In genomic region chr6:36734486-36735060, GRCh38 we compare ENCODE assay signal across 9 cellular contexts. TPM values are rescaled to one million over a fixed set of nuclear protein-coding genes. Genes with fewer than 3 reads are reported as not detected.
DNase-seq lines count a peak whose midpoint lies in the region; ATAC-seq and TF ChIP-seq lines count a peak whose summit lies in the region.
"Had no signal": no experiment of that assay in that cellular context is flagged by ENCODE, and none has a peak within 500 bp of the region (broad histone marks: within the 10 kb centered on the region; RNA-seq: fewer than 3 reads in every experiment).

No MANE protein-coding gene starts in this region.

- intact Hi-C loops in ascending aorta (cut with DNase I): loop anchor here (2.0 kb wide), 2 partner anchors 56 to 188 kb away; partner anchors contain the start of genes CDKN1A and STK38
- intact Hi-C loops in tibial artery (cut with DNase I; ENCODE audit: low total_unique reads): loop anchor here (5.0 kb wide), 1 partner anchor 112 kb away; no protein-coding TSS in a partner anchor

- no peak overlapping the region for H2AK5ac ChIP-seq in trophoblast cell (ENCODE audit: low read length)

- no peak overlapping the region for H3K14ac ChIP-seq in trophoblast cell (ENCODE audit: low read length)

- TF ChIP-seq CTCF in ascending aorta (IDR thresholded peaks at IDR 0.05) (no peak), tibial artery (IDR thresholded peaks at IDR 0.05) (no peak)

- no peak overlapping the region for H4K91ac ChIP-seq in trophoblast cell (ENCODE audit: low read depth, low read length)

- peak overlapping the region; percentile 39 to 56 for H3K4me3 ChIP-seq in ascending aorta
- H3K4me3 ChIP-seq in tibial artery: peak overlapping the region; percentile 41 to 50
- no peak overlapping the region for H3K4me3 ChIP-seq in trophoblast cell (ENCODE audit: low read depth, low read length)

- H3K27me3 ChIP-seq in ascending aorta (no peaks in the 10 kb centered on the region), tibial artery (no peaks in the 10 kb centered on the region), trophoblast cell (ENCODE audit: insufficient read depth, low read length) (no peaks in the 10 kb centered on the region)

- H3K18ac ChIP-seq in trophoblast cell (ENCODE audit: low read length): no peak overlapping the region

- peak overlapping the region; percentile 71 to 88 for H3K27ac ChIP-seq in ascending aorta
- peak overlapping the region; percentile 81 to 89 for H3K27ac ChIP-seq in tibial artery
- H3K27ac ChIP-seq in trophoblast cell (ENCODE audit: low read depth, low read length): no peak overlapping the region

- no peak for ATAC-seq in activated T-cell treated with anti-CD3 and anti-CD28 coated beads, Interleukin-2, amount 50 U/mL, for 72 hours (replicated peaks in 1 of 2)
- ATAC-seq in memory B cell (ENCODE audit: low read depth) (no peak), HG02970 (IDR thresholded peaks at IDR 0.05; ENCODE audit: low FRiP score, unreplicated experiment) (no peak)

- peak overlapping the region; percentile 47 to 64 for H3K4me3 Mint-ChIP-seq in activated T-cell treated with anti-CD3 and anti-CD28 coated beads, Interleukin-2, amount 50 U/mL, for 72 hours
- H3K4me3 Mint-ChIP-seq in memory B cell: peak overlapping the region; percentile 72

- H3K9me3 ChIP-seq in ascending aorta (no peaks in the 10 kb centered on the region), tibial artery (no peaks in the 10 kb centered on the region), trophoblast cell (ENCODE audit: insufficient read depth, low read depth, low read length) (no peaks in the 10 kb centered on the region)

- no peaks in the 10 kb centered on the region for H3K9me3 Mint-ChIP-seq in activated T-cell treated with anti-CD3 and anti-CD28 coated beads, Interleukin-2, amount 50 U/mL, for 72 hours
- no peaks in the 10 kb centered on the region for H3K9me3 Mint-ChIP-seq in memory B cell

- H2BK5ac ChIP-seq in trophoblast cell (ENCODE audit: low read depth, low read length, poor library complexity): no peak overlapping the region

- no peaks in the 10 kb centered on the region for H3K27me3 Mint-ChIP-seq in activated T-cell treated with anti-CD3 and anti-CD28 coated beads, Interleukin-2, amount 50 U/mL, for 72 hours (ENCODE audit: low read depth)
- H3K27me3 Mint-ChIP-seq in memory B cell: no peaks in the 10 kb centered on the region

- H3K4me1 ChIP-seq in ascending aorta (peaks cover 3 to 16% of the 10 kb centered on the region in 2 donors), tibial artery (peaks cover 0 to 20% (median 16%) of the 10 kb centered on the region in 4 donors), trophoblast cell (ENCODE audit: control insufficient read depth in 1 of 2, insufficient read depth in 2 of 2, low read length in 2 of 2) (no peaks in the 10 kb centered on the region)

- no peak overlapping the region for H2BK120ac ChIP-seq in trophoblast cell (ENCODE audit: insufficient read depth, low read length, poor library complexity)

- H3K23ac ChIP-seq in trophoblast cell (ENCODE audit: low read length): no peak overlapping the region

- no peak overlapping the region for H2BK12ac ChIP-seq in trophoblast cell (ENCODE audit: low read length)

- H3K27ac Mint-ChIP-seq in activated T-cell treated with anti-CD3 and anti-CD28 coated beads, Interleukin-2, amount 50 U/mL, for 72 hours: peak overlapping the region; percentile 82
- H3K27ac Mint-ChIP-seq in memory B cell: peak overlapping the region; percentile 42

- no peaks in the 10 kb centered on the region for H3K79me2 ChIP-seq in trophoblast cell (ENCODE audit: control insufficient read depth, insufficient read depth, low read length, poor library complexity)

- peaks cover 33% of the 10 kb centered on the region for H3K4me1 Mint-ChIP-seq in activated T-cell treated with anti-CD3 and anti-CD28 coated beads, Interleukin-2, amount 50 U/mL, for 72 hours (ENCODE audit: low read depth)
- peaks cover 29% of the 10 kb centered on the region for H3K4me1 Mint-ChIP-seq in memory B cell

- DNase-seq in activated T-cell treated with anti-CD3 and anti-CD28 coated beads, Interleukin-2, amount 50 U/mL, for 72 hours: no peak
- no peak for DNase-seq in activated T-cell treated with anti-CD3 and anti-CD28 coated beads, Interleukin-2, amount 50 U/mL, for 48 hours
- DNase-seq in ascending aorta (ENCODE audit: low spot score in 2 of 2): no peak
- DNase-seq in memory B cell (ENCODE audit: low spot score in 2 of 2): no peak
- no peak for DNase-seq in tibial artery
- no peak for DNase-seq in medulla oblongata (ENCODE audit: extremely low spot score)
- no peak for DNase-seq in trophoblast cell
- DNase-seq: NCI-H510A had no signal

- H4K12ac ChIP-seq in trophoblast cell (ENCODE audit: low read depth, low read length): no peak overlapping the region

- no peaks in the 10 kb centered on the region for H3K79me1 ChIP-seq in trophoblast cell (ENCODE audit: low read length)

- no peak overlapping the region for H3K9ac ChIP-seq in trophoblast cell (ENCODE audit: low read length)

- H3K4ac ChIP-seq in trophoblast cell (ENCODE audit: low read depth, low read length): no peak overlapping the region

- H3K36me3 ChIP-seq in ascending aorta: no peaks in the 10 kb centered on the region
- H3K36me3 ChIP-seq in tibial artery: no peaks in the 10 kb centered on the region
- no peaks in the 10 kb centered on the region for H3K36me3 ChIP-seq in trophoblast cell (ENCODE audit: control insufficient read depth in 1 of 2, insufficient read depth in 2 of 2, low read length in 2 of 2)

- H3K36me3 Mint-ChIP-seq in activated T-cell treated with anti-CD3 and anti-CD28 coated beads, Interleukin-2, amount 50 U/mL, for 72 hours (ENCODE audit: insufficient read depth in 2 of 2): no peaks in the 10 kb centered on the region
- no peaks in the 10 kb centered on the region for H3K36me3 Mint-ChIP-seq in memory B cell

- H2AFZ ChIP-seq in trophoblast cell (ENCODE audit: insufficient read depth, low read length, poor library complexity): no peak overlapping the region

- H4K8ac ChIP-seq in trophoblast cell (ENCODE audit: low read depth, low read length): no peak overlapping the region

- WGBS in trophoblast cell (ENCODE audit: extremely low coverage, insufficient coverage, insufficient read length): no CpG with 5 or more reads among the region's 7 CpGs

- no peak overlapping the region for H3K4me2 ChIP-seq in trophoblast cell (ENCODE audit: low read length)

RNA-seq across cellular contexts. Expression of gene RAB44, which starts 36.9 kb away (rescaled TPM):
- total RNA-seq in activated T-cell treated with anti-CD3 and anti-CD28 coated beads, Interleukin-2, amount 50 U/mL, for 72 hours: under 1 TPM; 0.05 to 0.09 TPM
- total RNA-seq in ascending aorta: 0.21 TPM
- polyA plus RNA-seq in trophoblast cell (2013): 0.01 TPM in 2 replicates

RNA-seq across cellular contexts. Expression of gene CDKN1A, which starts 56.1 kb away (rescaled TPM):
- 10 to 100 TPM; 59.9 to 60.4 TPM for total RNA-seq in activated T-cell treated with anti-CD3 and anti-CD28 coated beads, Interleukin-2, amount 50 U/mL, for 72 hours
- total RNA-seq in ascending aorta: 353 TPM
- 171 and 186 TPM in 2 replicates for polyA plus RNA-seq in trophoblast cell (2013)
